Comparison of ENCODE assay signal across 8 cellular contexts in genomic region chr20:39358052-39358451, GRCh38.
DNase-seq lines count a peak whose midpoint lies in the region; ATAC-seq lines count a peak whose summit lies in the region.
"Had no signal": no experiment of that assay in that cellular context is flagged by ENCODE, and none has a peak within 500 bp of the region (broad histone marks: within the 10 kb centered on the region; RNA-seq: fewer than 3 reads in every experiment).

No MANE protein-coding gene starts in this region.

- no peak overlapping the region for H3K4me3 ChIP-seq in skin epidermis

- DNase-seq in epidermal melanocyte (ENCODE audit: insufficient read length, low spot score) (peak; percentile 55), inferior parietal cortex (ENCODE audit: extremely low spot score) (no peak), KG1 (lab: John Stamatoyannopoulos, UW) (no peak)
- DNase-seq in stimulated activated CD4-positive, alpha-beta T cell treated with anti-CD3 and anti-CD28 coated beads, Interleukin-4, amount 100 ng/mL, for 24 hours, result no peak

- peak overlapping the region in 12 of 21 experiments; percentile 4 to 82 (median 42) for H3K27ac ChIP-seq in skin epidermis
- H3K27ac ChIP-seq: parathyroid adenoma had no signal

- ATAC-seq in GM18873 (IDR thresholded peaks at IDR 0.05; ENCODE audit: low FRiP score, unreplicated experiment) (peak; percentile 74), HG03039 (IDR thresholded peaks at IDR 0.05; ENCODE audit: unreplicated experiment) (peak; percentile 62)
